Comparison of ENCODE assay signal across 8 cellular contexts in genomic region chr15:64989331-64990167, GRCh38. TPM values are rescaled to one million over a fixed set of nuclear protein-coding genes. Genes with fewer than 3 reads are reported as not detected.
A peak's percentile ranks its signal among the peaks of the same experiment; 100 is the strongest.
DNase-seq lines count a peak whose midpoint lies in the region; ATAC-seq and TF ChIP-seq lines count a peak whose summit lies in the region.

TSS of gene SPG21 (minus strand) at chr15:64989914. CDS start at chr15:64983569, 6,345 bp downstream.

- H3K9me3 ChIP-seq in T-helper 17 cell (ENCODE audit: control insufficient read depth, low read length, poor library complexity, severe bottlenecking) (no peaks in the 10 kb centered on the region), prostate gland (no peaks in the 10 kb centered on the region)

- DNase-seq in NCI-H187 (lab: John Stamatoyannopoulos, UW): peak; percentile 27 to 82
- peak; percentile 87 to 91 (median 88) for DNase-seq in T-helper 17 cell
- DNase-seq in amygdala (lab: John Stamatoyannopoulos, UW): peak; percentile 21 to 94 (median 84)
- peak; percentile 96 for DNase-seq in left ventricle myocardium superior
- DNase-seq in prostate gland (ENCODE audit: low spot score): peak; percentile 91
- DNase-seq in ureter (ENCODE audit: low spot score): peak; percentile 93

- H3K36me3 Mint-ChIP-seq in T-helper 17 cell (ENCODE audit: low read depth): no peaks in the 10 kb centered on the region

- no peaks in the 10 kb centered on the region for H3K27me3 ChIP-seq in prostate gland (replicated peaks; ENCODE audit: insufficient read depth)

- H3K4me3 Mint-ChIP-seq in T-helper 17 cell: peak within 1 kb of the TSS; percentile 99

- H3K27ac Mint-ChIP-seq in T-helper 17 cell: peak within 1 kb of the TSS; percentile 95

- intact Hi-C loops in left ventricle myocardium superior (cut with micrococcal nuclease) (no loop called here), prostate gland (cut with DNase I) (loop anchor here (5.0 kb wide), 1 partner anchor 147 kb away; the partner anchor contains the start of gene PLEKHO2)

- ATAC-seq in GM18502 (IDR thresholded peaks at IDR 0.05; ENCODE audit: poor library complexity, unreplicated experiment): peak; percentile 96
- ATAC-seq in HG02943 (IDR thresholded peaks at IDR 0.05; ENCODE audit: low read depth, unreplicated experiment): peak; percentile 94
- peak; percentile 92 for ATAC-seq in T-helper 17 cell
- peak; percentile 96 for ATAC-seq in left ventricle myocardium superior

- H3K27ac ChIP-seq in prostate gland: peak within 1 kb of the TSS; percentile 93

- no peaks in the 10 kb centered on the region for H3K36me3 ChIP-seq in prostate gland

- peaks cover 31% of the 10 kb centered on the region for H3K4me1 Mint-ChIP-seq in T-helper 17 cell

- H3K4me3 ChIP-seq in prostate gland: peak within 1 kb of the TSS; percentile 92 to 97

- under 1% methylated on average over 78 of the region's 78 CpGs for WGBS in prostate gland

- peak; percentile 79 for TF ChIP-seq POLR2A in prostate gland (IDR thresholded peaks at IDR 0.05)

- no peak for TF ChIP-seq CTCF in prostate gland (IDR thresholded peaks at IDR 0.05)

- H3K27me3 Mint-ChIP-seq in T-helper 17 cell: no peaks in the 10 kb centered on the region

- H3K4me1 ChIP-seq in prostate gland (replicated peaks): no peaks in the 10 kb centered on the region

RNA-seq across cellular contexts. Expression of gene SPG21, which starts in this region (rescaled TPM):
- total RNA-seq in T-helper 17 cell (10 to 100 TPM; 42.4 to 48.6 TPM), left ventricle myocardium superior (47.8 TPM), prostate gland (10 to 100 TPM; 95.8 to 98.8 TPM), ureter (108 TPM)

Comparison
In these comparisons a context has a peak if more than half of its experiments do, and no peak if none do; other contexts are left out.
1. Peak in every context shown above with its lines: DNase-seq, ATAC-seq, H3K4me3 ChIP-seq and H3K27ac ChIP-seq.